ENCODE assay signal across 8 cellular contexts in the genomic region with DNA sequence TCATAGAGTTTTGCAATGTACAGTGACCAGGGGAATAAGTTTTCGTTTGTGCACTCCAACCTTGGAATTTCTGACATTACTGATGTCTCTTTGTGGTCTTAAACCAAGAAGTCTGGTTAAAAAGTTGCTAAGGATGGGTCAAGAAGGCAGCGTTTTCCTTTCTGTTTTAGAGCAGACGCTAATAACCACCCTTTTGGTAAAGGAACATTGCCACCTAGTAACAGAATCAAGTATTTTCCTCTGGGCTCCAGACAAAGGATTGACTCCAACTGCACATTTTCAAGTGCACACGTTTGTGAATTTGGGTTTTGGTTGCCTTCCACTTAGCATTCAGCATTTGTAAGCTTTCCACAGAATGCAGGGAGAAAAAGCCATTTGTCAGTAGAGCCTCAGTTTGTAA. TPM values are rescaled to one million over a fixed set of nuclear protein-coding genes. Genes with fewer than 3 reads are reported as not detected.
DNase-seq lines count a peak whose midpoint lies in the region; ATAC-seq and TF ChIP-seq lines count a peak whose summit lies in the region.

No MANE protein-coding gene starts in this region.

- intact Hi-C loops in Panc1 (cut with micrococcal nuclease; ENCODE audit: unreplicated experiment), result no loop called here
- intact Hi-C loops in testis (cut with DNase I; ENCODE audit: low total_unique reads), result no loop called here

- in situ Hi-C loops in Panc1 (cut with HindIII; ENCODE audit: low pct_unique_long_range_greater_than_20kb, low sequenced_read_pairs), result no loop called here

- H3K79me2 ChIP-seq in ACC112 (ENCODE audit: control insufficient read depth, insufficient read depth, low read length, unreplicated experiment), result no peaks in the 10 kb centered on the region

- no peak overlapping the region for H3K4me3 ChIP-seq in ACC112 (ENCODE audit: low read depth, low read length)
- no peak overlapping the region for H3K4me3 ChIP-seq in Panc1 (ENCODE audit: low read depth in 2 of 2, low read length in 2 of 2)
- no peak overlapping the region for H3K4me3 ChIP-seq in gastroesophageal sphincter
- H3K4me3 ChIP-seq in testis, result no peak overlapping the region
- H3K4me3 ChIP-seq in SJCRH30, result no peak overlapping the region
- no peak overlapping the region for H3K4me3 ChIP-seq in WERI-Rb-1 (ENCODE audit: low read depth, low read length)

- CTCF ChIA-PET in Panc1 (lab: Charles Lee), result no interaction called here

- H2AFZ ChIP-seq in ACC112 (ENCODE audit: low read length, unreplicated experiment), result peak overlapping the region; percentile 40

- H3K27ac ChIP-seq in ACC112 (ENCODE audit: low read depth, low read length) (no peak overlapping the region), Panc1 (ENCODE audit: low read length) (no peak overlapping the region), gastroesophageal sphincter (no peak overlapping the region), testis (no peak overlapping the region), SJCRH30 (no peak overlapping the region), WERI-Rb-1 (no peak overlapping the region)

- TF ChIP-seq POLR2A in gastroesophageal sphincter (IDR thresholded peaks at IDR 0.05), result no peak
- TF ChIP-seq POLR2A in testis (IDR thresholded peaks at IDR 0.05), result no peak

- H3K9me3 ChIP-seq in Panc1 (ENCODE audit: control insufficient read depth, insufficient read depth, low read depth, low read length) (no peaks in the 10 kb centered on the region), gastroesophageal sphincter (no peaks in the 10 kb centered on the region), testis (no peaks in the 10 kb centered on the region), SJCRH30 (replicated peaks) (no peaks in the 10 kb centered on the region), WERI-Rb-1 (ENCODE audit: severe bottlenecking) (no peaks in the 10 kb centered on the region)

- no peak for TF ChIP-seq EP300 in gastroesophageal sphincter (IDR thresholded peaks at IDR 0.05)

- H3K4me1 ChIP-seq in ACC112 (ENCODE audit: control insufficient read depth, insufficient read depth, low read length, unreplicated experiment) (no peaks in the 10 kb centered on the region), Panc1 (ENCODE audit: control insufficient read depth, insufficient read depth, low read length) (no peaks in the 10 kb centered on the region), gastroesophageal sphincter (peaks cover 0 to 13% (median 0%) of the 10 kb centered on the region in 3 donors), testis (no peaks in the 10 kb centered on the region), SJCRH30 (peaks cover 3% of the 10 kb centered on the region; the same call in 1 of the 2 replicates)

- H3K36me3 ChIP-seq in ACC112 (ENCODE audit: insufficient read depth, low read length) (no peaks in the 10 kb centered on the region), Panc1 (ENCODE audit: control insufficient read depth, insufficient read depth, low read length) (no peaks in the 10 kb centered on the region), gastroesophageal sphincter (no peaks in the 10 kb centered on the region), testis (ENCODE audit: low read depth, missing control alignments) (no peaks in the 10 kb centered on the region), SJCRH30 (no peaks in the 10 kb centered on the region), WERI-Rb-1 (no peaks in the 10 kb centered on the region)

- WGBS in gastroesophageal sphincter (ENCODE audit: low coverage in 1 of 2), 2 donors, result 11 to 12% methylated on average over 4 of the region's 4 CpGs
- WGBS in testis, 2 donors, result 15% methylated on average over 4 of the region's 4 CpGs

- H3K27me3 ChIP-seq in ACC112 (ENCODE audit: insufficient read depth, low read length) (no peaks in the 10 kb centered on the region), Panc1 (ENCODE audit: control insufficient read depth, insufficient read depth, low read length) (no peaks in the 10 kb centered on the region), gastroesophageal sphincter (no peaks in the 10 kb centered on the region), testis (no peaks in the 10 kb centered on the region), SJCRH30 (peaks cover 6% of the 10 kb centered on the region; the same call in 1 of the 2 replicates), WERI-Rb-1 (ENCODE audit: insufficient read depth, low read depth, severe bottlenecking) (no peaks in the 10 kb centered on the region)

- TF ChIP-seq CTCF in Panc1 (IDR thresholded peaks at IDR 0.05) (peak; percentile 24; the same call in 1 of the 2 replicates), gastroesophageal sphincter (IDR thresholded peaks at IDR 0.05) (peak in 3 of 4 experiments; percentile 10 to 38 (median 26)), testis (IDR thresholded peaks at IDR 0.05) (peak in 2 of 3 experiments; percentile 18 to 35), WERI-Rb-1 (IDR thresholded peaks at IDR 0.05; ENCODE audit: low read depth, low read length) (no peak)

- BruUV-seq in Panc1 (replicated peaks; lab: Mats Ljungman, UMichigan), result no TSS peak

- ATAC-seq in GM18907 (IDR thresholded peaks at IDR 0.05; ENCODE audit: unreplicated experiment) (peak; percentile 72), Panc1 (no peak), gastroesophageal sphincter (no peak)

- DNase-seq in Panc1 (ENCODE audit: low read depth, low spot score), result no peak
- DNase-seq in testis, result no peak
- no peak for DNase-seq in SJCRH30
- DNase-seq in WERI-Rb-1, result no peak
- DNase-seq in GM19238 (ENCODE audit: insufficient read length, low spot score), result no peak

- POLR2A ChIA-PET in Panc1 (lab: Charles Lee), result no interaction called here

RNA-seq across cellular contexts. Expression of a gene that starts 22.2 kb away (rescaled TPM):
- total RNA-seq in Panc1 (2021; ENCODE audit: unreplicated experiment), result 25.2 TPM
- polyA plus RNA-seq in Panc1 (2012; ENCODE audit: insufficient read length), result 5.9 TPM
- total RNA-seq in gastroesophageal sphincter, result 10 to 100 TPM in 1 of 4 donors, 1 to 10 TPM in 3; 7.4 to 11.1 (median 9.3) TPM
- total RNA-seq in testis, result 10 to 100 TPM; 37.4 to 50.2 TPM
- 28.2 TPM for polyA plus RNA-seq in testis (ENCODE audit: insufficient read depth, low read depth, low replicate concordance)
- 75.7 and 89.2 TPM in 2 replicates for total RNA-seq in SJCRH30 (2014; rRNA removed; shearing (Covaris generic))
